ENCODE assay signal across 12 cellular contexts in the genomic region with DNA sequence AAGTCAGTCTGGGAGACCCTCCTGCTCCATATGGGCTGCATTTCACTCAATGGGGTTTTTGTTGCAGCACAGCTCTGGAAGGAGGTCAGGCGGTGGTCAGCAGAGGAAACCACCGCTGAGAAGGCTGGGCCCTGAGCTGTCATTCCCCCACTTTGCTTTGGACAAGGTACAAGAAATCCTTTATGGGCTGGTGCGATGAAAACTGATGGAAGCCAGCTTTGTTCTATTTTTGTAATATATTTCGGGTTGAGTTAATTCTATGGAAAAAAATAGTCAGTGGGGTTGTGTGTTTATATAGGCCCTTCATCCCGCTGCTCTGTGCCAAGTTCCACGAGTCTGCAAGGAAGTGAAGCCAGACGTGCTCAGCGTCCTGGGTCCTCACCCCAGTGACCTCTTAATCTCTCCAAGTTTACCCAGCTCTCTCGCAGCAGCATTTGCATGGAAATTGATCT.
DNase-seq lines count a peak whose midpoint lies in the region; ATAC-seq, FAIRE-seq and TF ChIP-seq lines count a peak whose summit lies in the region.
"Had no signal": no experiment of that assay in that cellular context is flagged by ENCODE, and none has a peak within 500 bp of the region (broad histone marks: within the 10 kb centered on the region; RNA-seq: fewer than 3 reads in every experiment).

No MANE protein-coding gene starts in this region.

- ATAC-seq in HG03565 (IDR thresholded peaks at IDR 0.05; ENCODE audit: unreplicated experiment) (no peak), GM18858 (IDR thresholded peaks at IDR 0.05; ENCODE audit: unreplicated experiment) (no peak)
- ATAC-seq: esophagus mucosa had no signal

- peak; percentile 43 for DNase-seq in HT1080 (ENCODE audit: low read depth)
- peak; percentile 93 for DNase-seq in foreskin melanocyte
- DNase-seq in retina: peak; percentile 70
- DNase-seq in COLO668 (lab: John Stamatoyannopoulos, UW; ENCODE audit: unreplicated experiment): no peak
- DNase-seq in RCC 7860 (ENCODE audit: low spot score): no peak
- DNase-seq: activated effector memory CD4-positive, alpha-beta T cell treated with anti-CD3 and anti-CD28 coated beads, Interleukin-2, amount 50 U/mL, for 16 hours; NCI-H2227 treated with DMSO at 0.1 percent for 48 hours had no signal

- TF ChIP-seq CTCF in VCaP (conservative IDR thresholded peaks at IDR 0.05): no peak

- no peak for FAIRE-seq in RCC 7860 (lab: Jason Lieb, UNC)
- FAIRE-seq: H54 had no signal

- H3K27ac ChIP-seq in VCaP: peak overlapping the region; percentile 57

Comparison
In these comparisons a context has a peak if more than half of its experiments do, and no peak if none do; other contexts are left out.
1. DNase-seq: peak in HT1080 (single experiment), foreskin melanocyte (single experiment) and retina (single experiment); none in COLO668 (single experiment) and RCC 7860 (single experiment).